In genomic region chr5:135990518-135991240, GRCh38 we compare ENCODE assay signal across 26 cellular contexts. TPM values are rescaled to one million over a fixed set of nuclear protein-coding genes. Genes with fewer than 3 reads are reported as not detected.
A peak's percentile ranks its signal among the peaks of the same experiment; 100 is the strongest.
DNase-seq lines count a peak whose midpoint lies in the region; ATAC-seq and TF ChIP-seq lines count a peak whose summit lies in the region.
"Had no signal": no experiment of that assay in that cellular context is flagged by ENCODE, and none has a peak within 500 bp of the region (broad histone marks: within the 10 kb centered on the region; RNA-seq: fewer than 3 reads in every experiment).

No MANE protein-coding gene starts in this region.

- H3K4me3 Mint-ChIP-seq in dendritic cell treated with granulocyte-macrophage colony-stimulating factor and Interleukin-4, amounts not matched to agents 40 ng/mL and 50 ng/mL, for 4 days, result peak overlapping the region; percentile 15
- H3K4me3 Mint-ChIP-seq: activated CD4-positive, alpha-beta T cell treated with anti-CD3 and anti-CD28 coated beads for 36 hours; activated naive CD4-positive, alpha-beta T cell treated with anti-CD3 and anti-CD28 coated beads for 36 hours; immature natural killer cell had no signal

- H3K9me3 ChIP-seq in lower lobe of right lung, result no peaks in the 10 kb centered on the region
- H3K9me3 ChIP-seq in upper lobe of left lung, result no peaks in the 10 kb centered on the region
- H3K9me3 ChIP-seq: neutrophil, thoracic aorta had no signal

- H3K4me3 ChIP-seq in lower lobe of right lung (no peak overlapping the region), upper lobe of left lung (no peak overlapping the region)
- H3K4me3 ChIP-seq: K562, MG63, psoas muscle, thoracic aorta had no signal

- no peak for TF ChIP-seq POLR2A in upper lobe of left lung (IDR thresholded peaks at IDR 0.05)

- peak overlapping the region; percentile 63 for H3K27ac Mint-ChIP-seq in dendritic cell treated with granulocyte-macrophage colony-stimulating factor and Interleukin-4, amounts not matched to agents 40 ng/mL and 50 ng/mL, for 4 days
- H3K27ac Mint-ChIP-seq: activated CD4-positive, alpha-beta T cell treated with anti-CD3 and anti-CD28 coated beads for 36 hours; activated naive CD4-positive, alpha-beta T cell treated with anti-CD3 and anti-CD28 coated beads for 36 hours; CD4-positive, alpha-beta memory T cell; immature natural killer cell had no signal

- TF ChIP-seq EP300 in upper lobe of left lung (IDR thresholded peaks at IDR 0.05), result no peak

- H3K27ac ChIP-seq in lower lobe of right lung (no peak overlapping the region), upper lobe of left lung (no peak overlapping the region)
- H3K27ac ChIP-seq: brain microvascular endothelial cell, foreskin keratinocyte, neutrophil, psoas muscle, thoracic aorta had no signal

- H3K27me3 ChIP-seq in lower lobe of right lung (ENCODE audit: low read depth), result no peaks in the 10 kb centered on the region
- H3K27me3 ChIP-seq in upper lobe of left lung, result no peaks in the 10 kb centered on the region
- H3K27me3 ChIP-seq: brain microvascular endothelial cell, foreskin keratinocyte, MG63 had no signal

- ATAC-seq in lower lobe of right lung (peak; percentile 21 to 62), upper lobe of left lung (ENCODE audit: low FRiP score in 2 of 2) (peak; percentile 28 to 59)
- ATAC-seq: activated CD4-positive, alpha-beta T cell treated with anti-CD3 and anti-CD28 coated beads for 36 hours; foreskin keratinocyte; K562 had no signal

- H3K36me3 ChIP-seq in lower lobe of right lung (no peaks in the 10 kb centered on the region), upper lobe of left lung (no peaks in the 10 kb centered on the region)
- H3K36me3 ChIP-seq: brain microvascular endothelial cell, MG63, neutrophil, thoracic aorta had no signal

- 65 to 73% methylated on average over 21 to 22 of the region's 22 CpGs for WGBS in upper lobe of left lung, 2 donors

- no peak for TF ChIP-seq CTCF in lower lobe of right lung (IDR thresholded peaks at IDR 0.05)
- TF ChIP-seq CTCF in upper lobe of left lung (IDR thresholded peaks at IDR 0.05), result no peak

- H3K4me1 ChIP-seq in lower lobe of right lung, result no peaks in the 10 kb centered on the region
- no peaks in the 10 kb centered on the region for H3K4me1 ChIP-seq in upper lobe of left lung
- H3K4me1 ChIP-seq: psoas muscle had no signal

- H3K36me3 Mint-ChIP-seq in dendritic cell treated with granulocyte-macrophage colony-stimulating factor and Interleukin-4, amounts not matched to agents 40 ng/mL and 50 ng/mL, for 4 days (ENCODE audit: low read depth), result no peaks in the 10 kb centered on the region
- H3K36me3 Mint-ChIP-seq: CD4-positive, alpha-beta memory T cell; immature natural killer cell had no signal

- no peaks in the 10 kb centered on the region for H3K9me3 Mint-ChIP-seq in dendritic cell treated with granulocyte-macrophage colony-stimulating factor and Interleukin-4, amounts not matched to agents 40 ng/mL and 50 ng/mL, for 4 days
- H3K9me3 Mint-ChIP-seq: activated naive CD4-positive, alpha-beta T cell treated with anti-CD3 and anti-CD28 coated beads for 36 hours; immature natural killer cell had no signal

- intact Hi-C loops in dendritic cell treated with granulocyte-macrophage colony-stimulating factor and Interleukin-4, amounts not matched to agents 40 ng/mL and 50 ng/mL, for 4 days (cut with micrococcal nuclease), result no loop called here
- intact Hi-C loops in lower lobe of right lung (cut with DNase I), result no loop called here

- peaks cover 27% of the 10 kb centered on the region for H3K4me1 Mint-ChIP-seq in dendritic cell treated with granulocyte-macrophage colony-stimulating factor and Interleukin-4, amounts not matched to agents 40 ng/mL and 50 ng/mL, for 4 days (ENCODE audit: low read depth)
- H3K4me1 Mint-ChIP-seq: activated CD4-positive, alpha-beta T cell treated with anti-CD3 and anti-CD28 coated beads for 36 hours; CD4-positive, alpha-beta memory T cell; immature natural killer cell had no signal

- DNase-seq in MV-4-11 (lab: John Stamatoyannopoulos, UW) (peak; percentile 44), lower lobe of right lung (no peak), upper lobe of left lung (peak in 1 of 2 donors; percentile 50), NCI-H1417 (lab: John Stamatoyannopoulos, UW) (no peak), COLO668 (lab: John Stamatoyannopoulos, UW; ENCODE audit: unreplicated experiment) (no peak), RKO (ENCODE audit: low spot score) (no peak)
- DNase-seq: activated CD4-positive, alpha-beta T cell treated with anti-CD3 and anti-CD28 coated beads for 36 hours; activated naive CD4-positive, alpha-beta T cell treated with anti-CD3 and anti-CD28 coated beads for 36 hours; brain microvascular endothelial cell; CD4-positive, alpha-beta memory T cell; effector memory CD4-positive, alpha-beta T cell; foreskin keratinocyte; hippocampal formation; immature natural killer cell; MG63; NCI-H146; NCI-H526; psoas muscle; small intestine; stimulated activated CD4-positive, alpha-beta T cell treated with anti-CD3 and anti-CD28 coated beads, Interleukin-1b, Interleukin-23, amount 100 ng/mL, for 48 hours had no signal

- H3K27me3 Mint-ChIP-seq in dendritic cell treated with granulocyte-macrophage colony-stimulating factor and Interleukin-4, amounts not matched to agents 40 ng/mL and 50 ng/mL, for 4 days, result peaks cover 5% of the 10 kb centered on the region

RNA-seq across cellular contexts. Expression of gene LECT2, which starts 35.9 kb away (rescaled TPM):
- total RNA-seq in lower lobe of right lung (not detected), upper lobe of left lung (not detected)
- total RNA-seq: activated CD4-positive, alpha-beta T cell treated with anti-CD3 and anti-CD28 coated beads for 36 hours; activated naive CD4-positive, alpha-beta T cell treated with anti-CD3 and anti-CD28 coated beads for 36 hours; CD4-positive, alpha-beta memory T cell; foreskin keratinocyte; K562; psoas muscle; SK-MEL-5; T-helper 1 cell treated with Interleukin-12 subunit alpha and Interleukin-12 subunit beta and Interleukin-4 antibody, amounts not matched to agents 30 ng/mL and 1 ng/mL, for 36 hours; thoracic aorta had no signal

RNA-seq across cellular contexts. Expression of gene TGFBI, which starts 38.1 kb away (rescaled TPM):
- total RNA-seq in lower lobe of right lung (140 TPM), upper lobe of left lung (100 to 1,000 TPM in 3 of 6 donors, 10 to 100 TPM in 3; 51.0 to 189 (median 126) TPM)
- total RNA-seq: activated CD4-positive, alpha-beta T cell treated with anti-CD3 and anti-CD28 coated beads for 36 hours; activated naive CD4-positive, alpha-beta T cell treated with anti-CD3 and anti-CD28 coated beads for 36 hours had no signal
